ENCODE assay signal across 12 cellular contexts in genomic region chr1:161290779-161291178, GRCh38. TPM values are rescaled to one million over a fixed set of nuclear protein-coding genes. Genes with fewer than 3 reads are reported as not detected.
DNase-seq lines count a peak whose midpoint lies in the region; ATAC-seq, FAIRE-seq and TF ChIP-seq lines count a peak whose summit lies in the region.
"Had no signal": no experiment of that assay in that cellular context is flagged by ENCODE, and none has a peak within 500 bp of the region (broad histone marks: within the 10 kb centered on the region; RNA-seq: fewer than 3 reads in every experiment).

No MANE protein-coding gene starts in this region.

- no TSS peak for BruUV-seq in K562 (replicated peaks; lab: Mats Ljungman, UMichigan)

- TF ChIP-seq CTCF in K562 (IDR thresholded peaks at IDR 0.05 in 2 of 3, conservative IDR thresholded peaks at IDR 0.05 in 1 of 3; ENCODE audit: insufficient read depth in 2 of 3, low read depth in 1 of 3, low read length in 3 of 3) (no peak), ovary (IDR thresholded peaks at IDR 0.05) (no peak)

- H3K36me3 Mint-ChIP-seq in T-helper 17 cell (ENCODE audit: low read depth), result peaks cover 7% of the 10 kb centered on the region
- H3K36me3 Mint-ChIP-seq: CD8-positive, alpha-beta memory T cell had no signal

- CTCF ChIA-PET in K562 (lab: Yijun Ruan, JAX; ENCODE audit: low intra/inter-chr PET ratio), result interaction anchor here (0.7 to 1.7 kb wide), 2 partner anchors 62 to 64 kb away, joined by 3 to 7 read pairs; no protein-coding TSS in a partner anchor

- peaks cover 3% of the 10 kb centered on the region for H3K4me1 Mint-ChIP-seq in T-helper 17 cell

- 20% methylated on average over 1 of the region's 1 CpG for WGBS in K562 (ENCODE audit: insufficient coverage, low coverage, missing lambda C conversion rate)
- WGBS in ovary, 3 donors, result 79 to 87% (median 84%) methylated on average over 1 of the region's 1 CpG

- no peak for DNase-seq in T-helper 17 cell
- no peak for DNase-seq in K562 (ENCODE audit: extremely low read depth in 1 of 4, low spot score in 3 of 4)
- DNase-seq in NCI-H2107 (lab: John Stamatoyannopoulos, UW), result no peak
- no peak for DNase-seq in sciatic nerve (ENCODE audit: low spot score)
- no peak for DNase-seq in ovary
- DNase-seq: GOT3 had no signal

- no peak for TF ChIP-seq RAD21 in K562 (CRISPR knock-in tag; conservative IDR thresholded peaks at IDR 0.05 in 1 of 2, IDR thresholded peaks at IDR 0.05 in 1 of 2)

- no peak overlapping the region for H3K4me3 ChIP-seq in K562
- H3K4me3 ChIP-seq in ovary, result no peak overlapping the region

- no peaks in the 10 kb centered on the region for H3K79me2 ChIP-seq in K562 (ENCODE audit: control insufficient read depth, insufficient read depth, low read length)

- POLR2A ChIA-PET in K562 (lab: Yijun Ruan, JAX), result interaction anchor here (0.7 to 1.3 kb wide), 2 partner anchors 8 to 52 kb away, joined by 3 read pairs; no protein-coding TSS in a partner anchor

- no peak overlapping the region for H3K4me2 ChIP-seq in K562 (ENCODE audit: insufficient read depth, low read length)

- no peak overlapping the region for H3K9ac ChIP-seq in K562 (ENCODE audit: insufficient read depth in 1 of 2, low read depth in 2 of 2, low read length in 2 of 2)

- H3K27ac ChIP-seq in K562 (ENCODE audit: extremely low read depth, low read depth, low read length), result no peak overlapping the region
- H3K27ac ChIP-seq in ovary, result no peak overlapping the region

- in situ Hi-C loops in K562 (cut with MboI), result loop anchor here (5.0 kb wide), 1 partner anchor 58 kb away; no protein-coding TSS in a partner anchor

- peaks cover 0 to 3% of the 10 kb centered on the region in 2 experiments; a peak in 1 of 5 replicates for H3K4me1 ChIP-seq in K562 (replicated peaks in 1 of 2; ENCODE audit: control insufficient read depth in 2 of 2, insufficient read depth in 2 of 2, low read length in 2 of 2)
- no peaks in the 10 kb centered on the region for H3K4me1 ChIP-seq in ovary (ENCODE audit: insufficient read depth)
- H3K4me1 ChIP-seq: BE2C had no signal

- intact Hi-C loops in K562 (cut with micrococcal nuclease), result loop anchor here (2.0 kb wide), 1 partner anchor 64 kb away; the partner anchor contains the start of gene TOMM40L
- intact Hi-C loops in sciatic nerve (cut with DNase I), result no loop called here
- intact Hi-C loops in ovary (cut with DNase I), result no loop called here

- H3K27me3 ChIP-seq in K562 (ENCODE audit: control insufficient read depth in 2 of 2, insufficient read depth in 2 of 2, low read length in 2 of 2), result no peaks in the 10 kb centered on the region
- no peaks in the 10 kb centered on the region for H3K27me3 ChIP-seq in ovary
- H3K27me3 ChIP-seq: BE2C had no signal

- TF ChIP-seq POLR2A in K562 (conservative IDR thresholded peaks at IDR 0.05) (no peak), ovary (IDR thresholded peaks at IDR 0.05) (no peak)

- no peaks in the 10 kb centered on the region for H3K36me3 ChIP-seq in K562 (ENCODE audit: control insufficient read depth, insufficient read depth, low read length)
- no peaks in the 10 kb centered on the region for H3K36me3 ChIP-seq in ovary
- H3K36me3 ChIP-seq: BE2C had no signal

- H3K9me1 ChIP-seq in K562 (ENCODE audit: control insufficient read depth, insufficient read depth, low read length), result no peaks in the 10 kb centered on the region

- H2AFZ ChIP-seq in K562 (ENCODE audit: low read depth, low read length), result 0 out of 2 replicates have a peak overlapping the region, but pooled peaks have one; percentile 1

- no peak for TF ChIP-seq EP300 in K562 (IDR thresholded peaks at IDR 0.05; ENCODE audit: low read length)
- TF ChIP-seq EP300 in ovary (IDR thresholded peaks at IDR 0.05), result no peak

- ATAC-seq in T-helper 17 cell (no peak), K562 (no peak), sciatic nerve (no peak)

- H3K27ac Mint-ChIP-seq in T-helper 17 cell, result peak overlapping the region; percentile 83

- no peaks in the 10 kb centered on the region for H4K20me1 ChIP-seq in K562 (replicated peaks; ENCODE audit: control insufficient read depth, insufficient read depth, low read length)

- no peak for FAIRE-seq in K562 (lab: Jason Lieb, UNC)
- FAIRE-seq: A204.1 had no signal

- no peak overlapping the region for H3K4me3 Mint-ChIP-seq in T-helper 17 cell
- H3K4me3 Mint-ChIP-seq: CD4-positive, CD25-positive, alpha-beta regulatory T cell; H9 had no signal

- no peaks in the 10 kb centered on the region for H3K9me3 ChIP-seq in T-helper 17 cell (ENCODE audit: control insufficient read depth, low read length, poor library complexity, severe bottlenecking)
- H3K9me3 ChIP-seq in K562 (replicated peaks; ENCODE audit: control insufficient read depth, insufficient read depth, low read depth, low read length), result no peaks in the 10 kb centered on the region
- H3K9me3 ChIP-seq in ovary, result no peaks in the 10 kb centered on the region
- H3K9me3 ChIP-seq: BE2C had no signal

- H3K27me3 Mint-ChIP-seq in T-helper 17 cell, result peaks cover 7% of the 10 kb centered on the region

RNA-seq across cellular contexts. Expression of gene MPZ, which starts 19.0 kb away (rescaled TPM):
- total RNA-seq in T-helper 17 cell (1 to 10 TPM; 2.3 to 2.9 TPM), K562 (2014; rRNA removed) (13.5 and 19.0 TPM in 2 replicates), K562 (2014; rRNA removed; fragmentation: Illumina TruSeq; extraction: Trizol) (10.2 and 10.4 TPM in 2 replicates), K562 (2015; rRNA removed; fragmentation: Illumina TruSeq; extraction: Trizol) (10.2 and 10.3 TPM in 2 replicates), K562 (2021) (11.4 and 15.3 TPM in 2 replicates), sciatic nerve (4,832 TPM), ovary (1 to 10 TPM; 1.4 to 3.8 (median 2.5) TPM)
- 8.6 and 19.9 TPM in 2 replicates for total RNA-seq in K562 (2011; cell fraction: chromatin; rRNA removed; ENCODE audit: low replicate concordance)
- 17.8 and 21.0 TPM in 2 replicates for total RNA-seq in K562 (2011; cell fraction: nucleolus; rRNA removed)
- total RNA-seq in K562 (2011; cell fraction: nucleoplasm; rRNA removed), result 18.5 and 20.5 TPM in 2 replicates
- polyA plus RNA-seq in K562 (2011; rRNA removed) (10.5 and 10.9 TPM in 2 replicates), K562 (2014; fragmentation: Illumina TruSeq; extraction: Trizol) (14.7 and 17.5 TPM in 2 replicates), K562 (2014; fragmentation: Nextera tagmentation; extraction: Ambion mirVana) (under 1 TPM; 0.22 to 0.31 TPM), K562 (2014; rRNA removed) (15.7 and 16.6 TPM in 2 replicates), ovary (1 to 10 TPM; 2.3 to 9.3 TPM)
- polyA plus RNA-seq in K562 (2011; cell fraction: cytosol; rRNA removed), result 15.5 and 16.4 TPM in 2 replicates
- polyA plus RNA-seq in K562 (2011; cell fraction: nucleus; rRNA removed), result 15.3 and 25.2 TPM in 2 replicates
- polyA plus RNA-seq in K562 (2012), result 15.0 and 18.0 TPM in 2 replicates
- 1.9 and 3.2 TPM in 2 replicates for polyA minus RNA-seq in K562 (2011; rRNA and poly(A)+ RNA removed)
- 2.4 and 3.4 TPM in 2 replicates for polyA minus RNA-seq in K562 (2011; cell fraction: cytosol; rRNA and poly(A)+ RNA removed)
- polyA minus RNA-seq in K562 (2011; cell fraction: nucleus; rRNA and poly(A)+ RNA removed), result 4.7 and 8.1 TPM in 2 replicates
- polyA plus RNA-seq: CD4-positive, CD25-positive, alpha-beta regulatory T cell; CD8-positive, alpha-beta memory T cell had no signal

RNA-seq across cellular contexts. Expression of gene SDHC, which starts 23.4 kb away (rescaled TPM):
- total RNA-seq in T-helper 17 cell (10 to 100 TPM; 64.4 to 76.8 TPM), K562 (2014; rRNA removed) (7.7 and 13.7 TPM in 2 replicates), K562 (2014; rRNA removed; fragmentation: Illumina TruSeq; extraction: Trizol) (74.8 and 87.4 TPM in 2 replicates), K562 (2015; rRNA removed; fragmentation: Illumina TruSeq; extraction: Trizol) (54.2 and 55.0 TPM in 2 replicates), K562 (2021) (161 and 178 TPM in 2 replicates), sciatic nerve (124 TPM), ovary (100 to 1,000 TPM in 5 of 7 donors, 10 to 100 TPM in 2; 12.6 to 149 (median 126) TPM)
- total RNA-seq in K562 (2011; cell fraction: chromatin; rRNA removed; ENCODE audit: low replicate concordance), result 35.9 and 56.0 TPM in 2 replicates
- total RNA-seq in K562 (2011; cell fraction: nucleolus; rRNA removed), result 47.2 and 69.9 TPM in 2 replicates
- 58.2 and 68.6 TPM in 2 replicates for total RNA-seq in K562 (2011; cell fraction: nucleoplasm; rRNA removed)
- polyA plus RNA-seq in K562 (2011; rRNA removed) (273 and 309 TPM in 2 replicates), K562 (2014; fragmentation: Illumina TruSeq; extraction: Trizol) (249 and 293 TPM in 2 replicates), K562 (2014; fragmentation: Nextera tagmentation; extraction: Ambion mirVana) (100 to 1,000 TPM in 1 of 2 experiments, 10 to 100 TPM in 1; 99.8 to 198 TPM), K562 (2014; rRNA removed) (174 and 184 TPM in 2 replicates), ovary (100 to 1,000 TPM; 115 to 327 TPM)
- polyA plus RNA-seq in K562 (2011; cell fraction: cytosol; rRNA removed), result 358 and 447 TPM in 2 replicates
- polyA plus RNA-seq in K562 (2011; cell fraction: nucleus; rRNA removed), result 83.7 and 117 TPM in 2 replicates
- polyA plus RNA-seq in K562 (2012), result 144 and 207 TPM in 2 replicates
- 100 and 112 TPM in 2 replicates for polyA minus RNA-seq in K562 (2011; rRNA and poly(A)+ RNA removed)
- 61.5 and 99.0 TPM in 2 replicates for polyA minus RNA-seq in K562 (2011; cell fraction: cytosol; rRNA and poly(A)+ RNA removed)
- 28.0 and 50.4 TPM in 2 replicates for polyA minus RNA-seq in K562 (2011; cell fraction: nucleus; rRNA and poly(A)+ RNA removed)

RNA-seq across cellular contexts. Expression of gene PCP4L1, which starts 32.2 kb away (rescaled TPM):
- total RNA-seq in T-helper 17 cell, result not detected
- total RNA-seq in K562 (2011; cell fraction: chromatin; rRNA removed; ENCODE audit: low replicate concordance), result not detected in 2 replicates
- not detected in 2 replicates for total RNA-seq in K562 (2011; cell fraction: nucleolus; rRNA removed)
- not detected in 2 replicates for total RNA-seq in K562 (2011; cell fraction: nucleoplasm; rRNA removed)
- total RNA-seq in K562 (2014; rRNA removed), result not detected in 2 replicates
- total RNA-seq in K562 (2014; rRNA removed; fragmentation: Illumina TruSeq; extraction: Trizol), result not detected in 2 replicates
- not detected in 2 replicates for total RNA-seq in K562 (2015; rRNA removed; fragmentation: Illumina TruSeq; extraction: Trizol)
- not detected in 2 replicates for total RNA-seq in K562 (2021)
- polyA plus RNA-seq in K562 (2011; rRNA removed), result not detected in 2 replicates
- polyA plus RNA-seq in K562 (2011; cell fraction: cytosol; rRNA removed), result not detected in 2 replicates
- polyA plus RNA-seq in K562 (2011; cell fraction: nucleus; rRNA removed), result not detected in 2 replicates
- 0.08 and 0.22 TPM in 2 replicates for polyA plus RNA-seq in K562 (2012)
- polyA plus RNA-seq in K562 (2014; fragmentation: Illumina TruSeq; extraction: Trizol), result not detected in 2 replicates
- polyA plus RNA-seq in K562 (2014; fragmentation: Nextera tagmentation; extraction: Ambion mirVana), result not detected
- not detected in 2 replicates for polyA plus RNA-seq in K562 (2014; rRNA removed)
- not detected in 2 replicates for polyA minus RNA-seq in K562 (2011; rRNA and poly(A)+ RNA removed)
- not detected in 2 replicates for polyA minus RNA-seq in K562 (2011; cell fraction: cytosol; rRNA and poly(A)+ RNA removed)
- not detected in 2 replicates for polyA minus RNA-seq in K562 (2011; cell fraction: nucleus; rRNA and poly(A)+ RNA removed)
- 0.89 TPM for total RNA-seq in sciatic nerve
- total RNA-seq in ovary, result 10 to 100 TPM in 1 of 7 donors, 1 to 10 TPM in 5, under 1 TPM in 1; 0.69 to 20.2 (median 1.7) TPM
- 1 to 10 TPM; 2.6 to 9.4 TPM for polyA plus RNA-seq in ovary
- total RNA-seq: CD4-positive, CD25-positive, alpha-beta regulatory T cell; CD8-positive, alpha-beta memory T cell; HT-29 had no signal
- polyA plus RNA-seq: CD8-positive, alpha-beta memory T cell had no signal

RNA-seq across cellular contexts. Expression of gene NR1I3, which starts 52.8 kb away (rescaled TPM):
- total RNA-seq in T-helper 17 cell (not detected), K562 (2014; rRNA removed) (not detected in 2 replicates), K562 (2014; rRNA removed; fragmentation: Illumina TruSeq; extraction: Trizol) (not detected in 2 replicates), K562 (2015; rRNA removed; fragmentation: Illumina TruSeq; extraction: Trizol) (not detected in 2 replicates), K562 (2021) (not detected in 2 replicates), sciatic nerve (not detected), ovary (not detected)
- total RNA-seq in K562 (2011; cell fraction: chromatin; rRNA removed; ENCODE audit: low replicate concordance), result not detected in 2 replicates
- total RNA-seq in K562 (2011; cell fraction: nucleolus; rRNA removed), result not detected in 2 replicates
- total RNA-seq in K562 (2011; cell fraction: nucleoplasm; rRNA removed), result not detected in 2 replicates
- polyA plus RNA-seq in K562 (2011; rRNA removed) (not detected in 2 replicates), K562 (2014; fragmentation: Illumina TruSeq; extraction: Trizol) (not detected in 2 replicates), K562 (2014; fragmentation: Nextera tagmentation; extraction: Ambion mirVana) (under 1 TPM in 1 of 2 experiments, not detected in 1; 0.11 TPM), K562 (2014; rRNA removed) (not detected in 2 replicates), ovary (not detected)
- polyA plus RNA-seq in K562 (2011; cell fraction: cytosol; rRNA removed), result not detected in 2 replicates
- polyA plus RNA-seq in K562 (2011; cell fraction: nucleus; rRNA removed), result not detected in 2 replicates
- polyA plus RNA-seq in K562 (2012), result 0.52 and 0.61 TPM in 2 replicates
- polyA minus RNA-seq in K562 (2011; rRNA and poly(A)+ RNA removed), result not detected in 2 replicates
- polyA minus RNA-seq in K562 (2011; cell fraction: cytosol; rRNA and poly(A)+ RNA removed), result not detected in 2 replicates
- not detected in 2 replicates for polyA minus RNA-seq in K562 (2011; cell fraction: nucleus; rRNA and poly(A)+ RNA removed)
- total RNA-seq: CD4-positive, CD25-positive, alpha-beta regulatory T cell; CD8-positive, alpha-beta memory T cell; H9; HT-29 had no signal
- polyA plus RNA-seq: CD8-positive, alpha-beta memory T cell had no signal

Comparison
In these comparisons a context has a peak if more than half of its experiments do, and no peak if none do; other contexts are left out.
1. RNA of gene MPZ, which starts 19.0 kb away (total RNA-seq): 4,832 TPM in sciatic nerve (single experiment); 8.6 to 21.0 TPM in K562, 2.3 to 2.9 TPM in T-helper 17 cell and 1.4 to 3.8 TPM in ovary; every median in the first group is over 100 times any median in the second.